ENCODE assay signal across 13 cellular contexts in genomic region chr20:2694519-2694918, GRCh38. TPM values are rescaled to one million over a fixed set of nuclear protein-coding genes. Genes with fewer than 3 reads are reported as not detected.
DNase-seq lines count a peak whose midpoint lies in the region; ATAC-seq and TF ChIP-seq lines count a peak whose summit lies in the region.
"Had no signal": no experiment of that assay in that cellular context is flagged by ENCODE, and none has a peak within 500 bp of the region (broad histone marks: within the 10 kb centered on the region; RNA-seq: fewer than 3 reads in every experiment).

No MANE protein-coding gene starts in this region.

- ATAC-seq in HCT116 (no peak), natural killer cell (no peak)
- ATAC-seq in effector memory CD8-positive, alpha-beta T cell (replicated peaks), result no peak
- no peak for ATAC-seq in stimulated activated naive CD8-positive, alpha-beta T cell treated with anti-CD3 and anti-CD28 coated beads, Interleukin-15, Interleukin-2, amounts not matched to agents 100 U/mL and 50 U/mL, for 24 hours

- H3K27me3 Mint-ChIP-seq in effector memory CD8-positive, alpha-beta T cell, result peaks cover 32 to 62% of the 10 kb centered on the region in 2 donors
- peaks cover 0 to 43% of the 10 kb centered on the region in 2 donors for H3K27me3 Mint-ChIP-seq in natural killer cell (ENCODE audit: low read depth in 2 of 2)

- no peaks in the 10 kb centered on the region for H3K9me3 Mint-ChIP-seq in effector memory CD8-positive, alpha-beta T cell
- no peaks in the 10 kb centered on the region for H3K9me3 Mint-ChIP-seq in natural killer cell

- H2AFZ ChIP-seq in HCT116 (ENCODE audit: low read depth, low read length, poor library complexity, severe bottlenecking), result no peak overlapping the region

- no peak for TF ChIP-seq RAD21 in HCT116 (IDR thresholded peaks at IDR 0.05; ENCODE audit: low read depth)

- no peak for TF ChIP-seq POLR2A in HCT116 (IDR thresholded peaks at IDR 0.05; ENCODE audit: borderline replicate concordance, extremely low read depth, insufficient read depth, insufficient read length)
- no peak for TF ChIP-seq POLR2A in tibial nerve (IDR thresholded peaks at IDR 0.05)

- H4K20me1 ChIP-seq in BLaER1, result peaks cover 26% of the 10 kb centered on the region
- H4K20me1 ChIP-seq in HCT116 (ENCODE audit: insufficient read depth), result no peaks in the 10 kb centered on the region

- intact Hi-C loops in HCT116 (cut with micrococcal nuclease) (no loop called here), natural killer cell (cut with micrococcal nuclease) (no loop called here)

- H3K9me3 ChIP-seq in BLaER1, result no peaks in the 10 kb centered on the region
- no peaks in the 10 kb centered on the region for H3K9me3 ChIP-seq in HCT116 (ENCODE audit: control insufficient read depth in 1 of 2, insufficient read depth in 1 of 2, low read depth in 1 of 2, low read length in 2 of 2)
- H3K9me3 ChIP-seq in tibial nerve, result no peaks in the 10 kb centered on the region
- H3K9me3 ChIP-seq: stomach had no signal

- WGBS in tibial nerve, 2 donors, result 60 to 64% methylated on average over 11 to 13 of the region's 13 CpGs

- H3K4me2 ChIP-seq in BLaER1 (peak overlapping the region; percentile 67), HCT116 (ENCODE audit: low read length) (peak overlapping the region; percentile 77)

- POLR2A ChIA-PET in HCT116 (lab: Charles Lee), result interaction anchor here (1.4 kb wide), 1 partner anchor 224 kb away, joined by 3 read pairs; the partner anchor contains the start of gene SNRPB

- H3K79me2 ChIP-seq in HCT116 (ENCODE audit: insufficient read depth, low read length), result no peaks in the 10 kb centered on the region

- TF ChIP-seq EP300 in tibial nerve (IDR thresholded peaks at IDR 0.05), result no peak

- H3K27ac ChIP-seq in BLaER1 (no peak overlapping the region), HCT116 (ENCODE audit: low read depth, low read length) (no peak overlapping the region), tibial nerve (no peak overlapping the region)
- H3K27ac ChIP-seq: epithelial cell of prostate had no signal

- H3K36me3 ChIP-seq in BLaER1 (no peaks in the 10 kb centered on the region), HCT116 (ENCODE audit: control insufficient read depth in 1 of 2, insufficient read depth in 2 of 2, low read length in 2 of 2) (no peaks in the 10 kb centered on the region), tibial nerve (no peaks in the 10 kb centered on the region)
- H3K36me3 ChIP-seq: stomach had no signal

- no peak overlapping the region for H3K9ac ChIP-seq in BLaER1
- H3K9ac ChIP-seq in HCT116 (ENCODE audit: low read length), result no peak overlapping the region

- peaks cover 12% of the 10 kb centered on the region for H3K36me3 Mint-ChIP-seq in effector memory CD8-positive, alpha-beta T cell (ENCODE audit: insufficient read depth)
- H3K36me3 Mint-ChIP-seq in natural killer cell, result no peaks in the 10 kb centered on the region

- peak overlapping the region; percentile 17 to 27 for H3K4me3 Mint-ChIP-seq in effector memory CD8-positive, alpha-beta T cell
- H3K4me3 Mint-ChIP-seq in natural killer cell, result peak overlapping the region; percentile 6
- H3K4me3 Mint-ChIP-seq: activated CD4-positive, alpha-beta T cell treated with anti-CD3 and anti-CD28 coated beads for 36 hours had no signal

- no TSS peak for BruUV-seq in HCT116 (replicated peaks; lab: Mats Ljungman, UMichigan)

- H3K27me3 ChIP-seq in BLaER1, result peaks cover 28% of the 10 kb centered on the region; the same call in 1 of the 2 replicates
- H3K27me3 ChIP-seq in HCT116 (ENCODE audit: insufficient read depth, low read length), result no peaks in the 10 kb centered on the region
- H3K27me3 ChIP-seq in tibial nerve, result peaks cover 0 to 27% of the 10 kb centered on the region in 2 donors

- CTCF ChIA-PET in HCT116 (lab: Charles Lee), result no interaction called here

- RAD21 ChIA-PET in HCT116 (lab: Charles Lee; ENCODE audit: low non-redundant PET in 1 of 2, low total read pairs in 2 of 2, uncharacterized antibody in 2 of 2, unreplicated experiment in 2 of 2), result no interaction called here

- TF ChIP-seq CTCF in HCT116 (IDR thresholded peaks at IDR 0.05 in 2 of 3, conservative IDR thresholded peaks at IDR 0.05 in 1 of 3; ENCODE audit: borderline replicate concordance in 1 of 3, insufficient read depth in 1 of 3, low read depth in 2 of 3, low read length in 2 of 3) (no peak), natural killer cell (IDR thresholded peaks at IDR 0.05) (no peak), tibial nerve (IDR thresholded peaks at IDR 0.05) (no peak), GM20000 (IDR thresholded peaks at IDR 0.05; ENCODE audit: extremely low read depth, missing control alignments) (no peak)

- H3K9me2 ChIP-seq in HCT116 (ENCODE audit: insufficient read depth), result no peaks in the 10 kb centered on the region

- peaks cover 78% of the 10 kb centered on the region for H3K4me1 ChIP-seq in BLaER1
- H3K4me1 ChIP-seq in HCT116 (ENCODE audit: control insufficient read depth in 1 of 2, insufficient read depth in 2 of 2, low read length in 2 of 2), result peaks cover 6 to 9% of the 10 kb centered on the region in 2 experiments; a peak in 2 of 4 replicates
- peaks cover 0 to 21% (median 3%) of the 10 kb centered on the region in 4 donors for H3K4me1 ChIP-seq in tibial nerve

- H3K27ac Mint-ChIP-seq in effector memory CD8-positive, alpha-beta T cell, result peak overlapping the region in 1 of 2 donors; percentile 86
- no peak overlapping the region for H3K27ac Mint-ChIP-seq in natural killer cell
- H3K27ac Mint-ChIP-seq: activated CD4-positive, alpha-beta T cell treated with anti-CD3 and anti-CD28 coated beads for 36 hours had no signal

- no peak for DNase-seq in HCT116 (ENCODE audit: low read depth, low spot score)
- DNase-seq in effector memory CD8-positive, alpha-beta T cell, result no peak
- DNase-seq in natural killer cell, result no peak
- DNase-seq in SHP77 (lab: John Stamatoyannopoulos, UW), result no peak
- DNase-seq in tibial nerve (ENCODE audit: low spot score in 2 of 2), result no peak
- DNase-seq in stimulated activated naive CD8-positive, alpha-beta T cell treated with anti-CD3 and anti-CD28 coated beads, Interleukin-15, Interleukin-2, amounts not matched to agents 100 U/mL and 50 U/mL, for 24 hours, result no peak
- DNase-seq in GM20000 (ENCODE audit: low spot score), result no peak
- DNase-seq: amygdala, DMS153 had no signal

- peaks cover 10% of the 10 kb centered on the region in 2 donors for H3K4me1 Mint-ChIP-seq in effector memory CD8-positive, alpha-beta T cell (ENCODE audit: low read depth in 2 of 2)
- H3K4me1 Mint-ChIP-seq in natural killer cell, result peaks cover 17 to 32% of the 10 kb centered on the region in 2 donors

- H3K4me3 ChIP-seq in BLaER1, result no peak overlapping the region
- H3K4me3 ChIP-seq in HCT116 (replicated peaks in 1 of 2; ENCODE audit: low read depth in 1 of 2, low read length in 2 of 2), result no peak overlapping the region
- no peak overlapping the region for H3K4me3 ChIP-seq in tibial nerve

TF ChIP-seq in HCT116, 20 proteins besides CTCF, POLR2A, EP300 and RAD21 (continues in another document):
- TF ChIP-seq ATF3 (IDR thresholded peaks at IDR 0.05) (no peak), SIN3A (IDR thresholded peaks at IDR 0.05; ENCODE audit: low read depth) (no peak), EGR1 (IDR thresholded peaks at IDR 0.05; ENCODE audit: low read depth) (no peak), SP1 (IDR thresholded peaks at IDR 0.05; ENCODE audit: low read depth) (no peak), ZNF274 (IDR thresholded peaks at IDR 0.05; ENCODE audit: low read depth, low read length) (no peak), POLR2AphosphoS5 (IDR thresholded peaks at IDR 0.05; ENCODE audit: low read depth, low read length) (no peak), EZH2 (IDR thresholded peaks at IDR 0.05) (no peak), ELF1 (IDR thresholded peaks at IDR 0.05; ENCODE audit: borderline replicate concordance, low read depth) (no peak), CEBPB (IDR thresholded peaks at IDR 0.05; ENCODE audit: low read depth) (no peak), SRF (IDR thresholded peaks at IDR 0.05; ENCODE audit: low read depth) (no peak), JUND (IDR thresholded peaks at IDR 0.05) (no peak)
- TF ChIP-seq, protein P1, sequence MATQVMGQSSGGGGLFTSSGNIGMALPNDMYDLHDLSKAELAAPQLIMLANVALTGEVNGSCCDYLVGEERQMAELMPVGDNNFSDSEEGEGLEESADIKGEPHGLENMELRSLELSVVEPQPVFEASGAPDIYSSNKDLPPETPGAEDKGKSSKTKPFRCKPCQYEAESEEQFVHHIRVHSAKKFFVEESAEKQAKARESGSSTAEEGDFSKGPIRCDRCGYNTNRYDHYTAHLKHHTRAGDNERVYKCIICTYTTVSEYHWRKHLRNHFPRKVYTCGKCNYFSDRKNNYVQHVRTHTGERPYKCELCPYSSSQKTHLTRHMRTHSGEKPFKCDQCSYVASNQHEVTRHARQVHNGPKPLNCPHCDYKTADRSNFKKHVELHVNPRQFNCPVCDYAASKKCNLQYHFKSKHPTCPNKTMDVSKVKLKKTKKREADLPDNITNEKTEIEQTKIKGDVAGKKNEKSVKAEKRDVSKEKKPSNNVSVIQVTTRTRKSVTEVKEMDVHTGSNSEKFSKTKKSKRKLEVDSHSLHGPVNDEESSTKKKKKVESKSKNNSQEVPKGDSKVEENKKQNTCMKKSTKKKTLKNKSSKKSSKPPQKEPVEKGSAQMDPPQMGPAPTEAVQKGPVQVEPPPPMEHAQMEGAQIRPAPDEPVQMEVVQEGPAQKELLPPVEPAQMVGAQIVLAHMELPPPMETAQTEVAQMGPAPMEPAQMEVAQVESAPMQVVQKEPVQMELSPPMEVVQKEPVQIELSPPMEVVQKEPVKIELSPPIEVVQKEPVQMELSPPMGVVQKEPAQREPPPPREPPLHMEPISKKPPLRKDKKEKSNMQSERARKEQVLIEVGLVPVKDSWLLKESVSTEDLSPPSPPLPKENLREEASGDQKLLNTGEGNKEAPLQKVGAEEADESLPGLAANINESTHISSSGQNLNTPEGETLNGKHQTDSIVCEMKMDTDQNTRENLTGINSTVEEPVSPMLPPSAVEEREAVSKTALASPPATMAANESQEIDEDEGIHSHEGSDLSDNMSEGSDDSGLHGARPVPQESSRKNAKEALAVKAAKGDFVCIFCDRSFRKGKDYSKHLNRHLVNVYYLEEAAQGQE (IDR thresholded peaks at IDR 0.05; ENCODE audit: low read depth), result no peak

RNA-seq across cellular contexts. Expression of gene EBF4, which starts 1.9 kb away (rescaled TPM):
- total RNA-seq in HCT116 (2021; ENCODE audit: unreplicated experiment), result 11.4 TPM
- polyA plus RNA-seq in HCT116 (2012), result 7.5 and 9.2 TPM in 2 replicates
- 10 to 100 TPM; 17.1 to 21.7 (median 20.4) TPM for total RNA-seq in natural killer cell
- total RNA-seq in tibial nerve, result 10 to 100 TPM in 2 of 4 donors, 1 to 10 TPM in 2; 4.8 to 17.5 (median 10.4) TPM

RNA-seq across cellular contexts. Expression of gene IDH3B, which starts 30.5 kb away (rescaled TPM):
- total RNA-seq in HCT116 (2021; ENCODE audit: unreplicated experiment), result 132 TPM
- polyA plus RNA-seq in HCT116 (2012), result 174 and 176 TPM in 2 replicates
- total RNA-seq in natural killer cell, result 100 to 1,000 TPM; 149 to 161 (median 153) TPM
- total RNA-seq in tibial nerve, result 100 to 1,000 TPM; 101 to 141 (median 116) TPM

RNA-seq across cellular contexts. Expression of gene NOP56, which starts 42.1 kb away (rescaled TPM):
- total RNA-seq in HCT116 (2021; ENCODE audit: unreplicated experiment), result 582 TPM
- 328 and 343 TPM in 2 replicates for polyA plus RNA-seq in HCT116 (2012)
- total RNA-seq in natural killer cell, result 100 to 1,000 TPM; 169 to 216 (median 214) TPM
- total RNA-seq in tibial nerve, result 100 to 1,000 TPM in 1 of 4 donors, 10 to 100 TPM in 3; 80.0 to 141 (median 87.6) TPM
